ENCODE assay signal across 21 cellular contexts in genomic region chr21:37527103-37527502, GRCh38.
"Had no signal": no experiment of that assay in that cellular context is flagged by ENCODE, and none has a peak within 500 bp of the region (broad histone marks: within the 10 kb centered on the region; RNA-seq: fewer than 3 reads in every experiment).

No MANE protein-coding gene starts in this region.

- H3K27ac ChIP-seq: SJSA1, SK-N-MC had no signal

- H3K36me3 ChIP-seq: MG63, SJSA1 had no signal

- H3K27me3 ChIP-seq: MG63, SJSA1 had no signal

- H3K4me3 ChIP-seq: MG63, SJSA1, SK-N-MC had no signal

- H3K9me3 ChIP-seq: MG63, SJSA1 had no signal

- DNase-seq: Karpas-422, KG1, MG63, NCI-H1092, NCI-H1105 treated with DMSO at 0.1 percent for 48 hours, NCI-H1417 treated with DMSO at 0.1 percent for 48 hours, NCI-H146, NCI-H187, NCI-H2029, NCI-H2081 treated with DMSO at 0.1 percent for 48 hours, NCI-H2171, NCI-H226, NCI-H510A, NCI-H524 treated with DMSO at 0.1 percent for 48 hours, NCI-H69, NCI-H774, Right ventricle myocardium superior, RPMI8226, SIG-M5 had no signal
